17 cellular contexts compared by ENCODE assay signal in the genomic region with DNA sequence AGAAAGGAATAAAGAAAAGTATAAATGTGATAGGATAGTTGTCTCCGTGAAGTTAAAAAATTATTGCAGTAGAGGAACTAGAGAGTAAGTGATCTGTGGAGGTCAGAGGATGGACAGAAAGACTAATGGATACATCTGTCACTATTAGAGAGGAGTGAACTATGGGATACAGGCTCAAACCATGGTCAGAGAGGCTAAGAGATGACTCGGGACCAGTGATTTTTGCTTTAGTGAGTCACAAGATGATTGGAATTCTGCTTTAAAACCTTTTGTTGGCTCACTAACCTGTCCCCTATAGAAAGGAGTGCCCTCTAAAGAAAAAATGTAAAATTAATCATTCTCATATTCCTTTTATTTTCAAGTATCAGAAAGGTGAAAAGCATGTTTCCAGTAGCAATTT.
DNase-seq lines count a peak whose midpoint lies in the region; ATAC-seq, FAIRE-seq and TF ChIP-seq lines count a peak whose summit lies in the region.
"Had no signal": no experiment of that assay in that cellular context is flagged by ENCODE, and none has a peak within 500 bp of the region (broad histone marks: within the 10 kb centered on the region; RNA-seq: fewer than 3 reads in every experiment).

No MANE protein-coding gene starts in this region.

- no peak for TF ChIP-seq CTCF in RWPE1 (conservative IDR thresholded peaks at IDR 0.05; ENCODE audit: low read depth)
- TF ChIP-seq CTCF in foreskin fibroblast (IDR thresholded peaks at IDR 0.05; ENCODE audit: low read depth, low read length) = no peak

- TF ChIP-seq POLR2A in H54 (IDR thresholded peaks at IDR 0.05; ENCODE audit: low read depth, low read length) = no peak

- DNase-seq in AG08395 (ENCODE audit: low spot score) (peak; percentile 27), H54 (ENCODE audit: insufficient read length, low spot score) (peak; percentile 3), RWPE1 (ENCODE audit: low spot score) (peak; percentile 1), foreskin fibroblast (peak; percentile 6 to 44), HEK293T (ENCODE audit: extremely low spot score) (no peak), SKM-1 (lab: John Stamatoyannopoulos, UW; ENCODE audit: unreplicated experiment) (no peak), COLO829 (ENCODE audit: low spot score) (no peak)
- DNase-seq: COR-L47, H9, MM.1S, NCI-H1092 treated with DMSO at 0.1 percent for 48 hours, NCI-H2081 treated with DMSO at 0.1 percent for 48 hours, NCI-H524, Right ventricle myocardium superior had no signal

- CTCF ChIA-PET in RWPE1 (lab: Yijun Ruan, JAX) (no interaction called here), HEK293T (lab: Yijun Ruan, JAX) (no interaction called here)

- no peak for ATAC-seq in HG02623 (IDR thresholded peaks at IDR 0.05; ENCODE audit: unreplicated experiment)
- ATAC-seq: Panc1 had no signal

- H3K4me3 ChIP-seq in foreskin fibroblast (ENCODE audit: low read depth in 1 of 2, low read length in 2 of 2) = no peak overlapping the region
- H3K4me3 ChIP-seq: SK-N-MC had no signal

- no peak overlapping the region for H3K27ac ChIP-seq in RWPE1
- H3K27ac ChIP-seq: SK-N-MC had no signal

- POLR2A ChIA-PET in RWPE1 (lab: Yijun Ruan, JAX; ENCODE audit: low non-redundant PET) (no interaction called here), HEK293T (lab: Yijun Ruan, JAX) (no interaction called here)

- FAIRE-seq in H54 (lab: Jason Lieb, UNC) = peak; percentile 90

TF ChIP-seq in HEK293T, 16 proteins besides CTCF, POLR2A, EP300 and RAD21:
- TF ChIP-seq L3MBTL2 (conservative IDR thresholded peaks at IDR 0.05) (no peak), TARDBP (IDR thresholded peaks at IDR 0.05) (no peak), SUZ12 (IDR thresholded peaks at IDR 0.05) (no peak)

Comparison
In these comparisons a context has a peak if more than half of its experiments do, and no peak if none do; other contexts are left out.
1. DNase-seq: peak in AG08395 (single experiment), H54 (single experiment), RWPE1 (single experiment) and foreskin fibroblast (2 of 2); none in HEK293T (single experiment), SKM-1 (single experiment) and COLO829 (single experiment).